8 cellular contexts compared by ENCODE assay signal in the genomic region with DNA sequence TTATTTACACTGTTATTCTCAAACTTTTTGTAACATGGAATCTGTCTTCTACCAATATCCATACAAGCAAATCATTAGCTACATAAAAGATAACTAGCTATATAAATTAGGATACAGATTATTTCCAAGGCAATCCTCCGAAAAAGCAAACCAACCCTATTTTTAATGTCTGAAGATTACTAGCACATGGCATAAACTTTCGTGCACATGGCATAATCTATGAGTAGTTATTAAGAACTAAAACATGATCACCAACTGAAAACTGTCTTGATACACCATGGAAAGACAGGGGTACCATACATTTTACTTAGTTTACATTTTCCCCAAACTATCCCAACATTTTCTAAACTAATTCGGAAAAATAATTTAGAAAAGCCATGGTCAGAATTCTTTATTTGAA. TPM values are rescaled to one million over a fixed set of nuclear protein-coding genes. Genes with fewer than 3 reads are reported as not detected.
"Had no signal": no experiment of that assay in that cellular context is flagged by ENCODE, and none has a peak within 500 bp of the region (broad histone marks: within the 10 kb centered on the region; RNA-seq: fewer than 3 reads in every experiment).

No MANE protein-coding gene starts in this region.

- DNase-seq: IMR-90, KBM-7, KG1 had no signal

- H3K4me3 ChIP-seq: K562 had no signal

- H3K9ac ChIP-seq: KMS-11 had no signal

- FAIRE-seq: HTR-8/SVneo, K562 had no signal

- H3K4me2 ChIP-seq: KMS-11 had no signal

- ATAC-seq: K562 had no signal

- H3K27ac ChIP-seq: HL-60, KMS-11 had no signal

RNA-seq across cellular contexts. Expression of gene CYP39A1, which starts 54.4 kb away (rescaled TPM):
- total RNA-seq: IMR-90, K562 had no signal
- polyA plus RNA-seq: IgD-negative memory B cell, K562 had no signal

RNA-seq across cellular contexts. Expression of gene SLC25A27, which starts 54.6 kb away (rescaled TPM):
- total RNA-seq: IMR-90, K562 had no signal
- polyA plus RNA-seq: IgD-negative memory B cell, K562 had no signal
